ENCODE assay signal across 9 cellular contexts in genomic region chr3:185659942-185660921, GRCh38.
DNase-seq lines count a peak whose midpoint lies in the region; ATAC-seq and TF ChIP-seq lines count a peak whose summit lies in the region.
"Had no signal": no experiment of that assay in that cellular context is flagged by ENCODE, and none has a peak within 500 bp of the region (broad histone marks: within the 10 kb centered on the region; RNA-seq: fewer than 3 reads in every experiment).

No MANE protein-coding gene starts in this region.

- H3K9me3 Mint-ChIP-seq in CD4-positive, CD25-positive, alpha-beta regulatory T cell: no peaks in the 10 kb centered on the region
- no peaks in the 10 kb centered on the region for H3K9me3 Mint-ChIP-seq in activated naive CD8-positive, alpha-beta T cell treated with anti-CD3 and anti-CD28 coated beads, Interleukin-2, amount 10 ng/mL, durations not matched to agents 7 days and 5 days
- H3K9me3 Mint-ChIP-seq in type B pancreatic cell: no peaks in the 10 kb centered on the region
- H3K9me3 Mint-ChIP-seq: IgD-negative memory B cell had no signal

- peaks cover 33% of the 10 kb centered on the region for H3K27me3 Mint-ChIP-seq in CD4-positive, CD25-positive, alpha-beta regulatory T cell
- peaks cover 14% of the 10 kb centered on the region for H3K27me3 Mint-ChIP-seq in activated naive CD8-positive, alpha-beta T cell treated with anti-CD3 and anti-CD28 coated beads, Interleukin-2, amount 10 ng/mL, durations not matched to agents 7 days and 5 days
- no peaks in the 10 kb centered on the region for H3K27me3 Mint-ChIP-seq in type B pancreatic cell

- no peaks in the 10 kb centered on the region for H3K36me3 ChIP-seq in CD4-positive, CD25-positive, alpha-beta regulatory T cell (ENCODE audit: control insufficient read depth, insufficient read depth, low read length)

- no peaks in the 10 kb centered on the region for H3K9me3 ChIP-seq in CD4-positive, CD25-positive, alpha-beta regulatory T cell (ENCODE audit: control insufficient read depth in 2 of 2, low read length in 2 of 2)

- peaks cover 2% of the 10 kb centered on the region for H3K27me3 ChIP-seq in CD4-positive, CD25-positive, alpha-beta regulatory T cell (ENCODE audit: control insufficient read depth, insufficient read depth, low read length)

- no peak overlapping the region for H3K27ac ChIP-seq in CD4-positive, CD25-positive, alpha-beta regulatory T cell (ENCODE audit: insufficient read depth, low read length, poor library complexity, severe bottlenecking)

- peak; percentile 18 to 74 (median 32) for DNase-seq in CD4-positive, CD25-positive, alpha-beta regulatory T cell
- DNase-seq in NCI-H1105 (lab: John Stamatoyannopoulos, UW) (peak; percentile 81), Right ventricle myocardium inferior (ENCODE audit: missing footprints) (peak; percentile 87), pons (ENCODE audit: low spot score) (peak; percentile 81), type B pancreatic cell (ENCODE audit: extremely low spot score, unreplicated experiment) (peak; percentile 82)
- DNase-seq in activated naive CD8-positive, alpha-beta T cell treated with anti-CD3 and anti-CD28 coated beads, Interleukin-2, amount 10 ng/mL, durations not matched to agents 7 days and 5 days: peak; percentile 57

- ATAC-seq in CD4-positive, CD25-positive, alpha-beta regulatory T cell (ENCODE audit: low read depth in 2 of 2): peak; percentile 62 to 71
- ATAC-seq in GM21619 (IDR thresholded peaks at IDR 0.05; ENCODE audit: unreplicated experiment) (peak; percentile 57), SK-N-SH treated with all-trans-retinoic acid at 6 μM for 48 hours (peak; percentile 49), Right ventricle myocardium inferior (peak; percentile 62)
- ATAC-seq in activated naive CD8-positive, alpha-beta T cell treated with anti-CD3 and anti-CD28 coated beads, Interleukin-2, amount 10 ng/mL, durations not matched to agents 7 days and 5 days (ENCODE audit: low read depth): peak; percentile 90

- no peaks in the 10 kb centered on the region for H3K4me1 ChIP-seq in CD4-positive, CD25-positive, alpha-beta regulatory T cell (ENCODE audit: control insufficient read depth, insufficient read depth, low read length, poor library complexity, severe bottlenecking)

- peaks cover 0 to 2% (median 0%) of the 10 kb centered on the region in 4 donors for H3K4me1 Mint-ChIP-seq in CD4-positive, CD25-positive, alpha-beta regulatory T cell
- H3K4me1 Mint-ChIP-seq in activated naive CD8-positive, alpha-beta T cell treated with anti-CD3 and anti-CD28 coated beads, Interleukin-2, amount 10 ng/mL, durations not matched to agents 7 days and 5 days: peaks cover 3% of the 10 kb centered on the region
- peaks cover 5% of the 10 kb centered on the region for H3K4me1 Mint-ChIP-seq in type B pancreatic cell (ENCODE audit: unreplicated experiment)

- H3K36me3 Mint-ChIP-seq in CD4-positive, CD25-positive, alpha-beta regulatory T cell: no peaks in the 10 kb centered on the region
- H3K36me3 Mint-ChIP-seq in activated naive CD8-positive, alpha-beta T cell treated with anti-CD3 and anti-CD28 coated beads, Interleukin-2, amount 10 ng/mL, durations not matched to agents 7 days and 5 days: no peaks in the 10 kb centered on the region
- peaks cover 21% of the 10 kb centered on the region for H3K36me3 Mint-ChIP-seq in type B pancreatic cell

- intact Hi-C loops in Right ventricle myocardium inferior (cut with DNase I): loop anchor here (5.0 kb wide), 1 partner anchor 107 kb away; no protein-coding TSS in a partner anchor

- no peak overlapping the region for H3K4me3 ChIP-seq in CD4-positive, CD25-positive, alpha-beta regulatory T cell (ENCODE audit: low read depth, low read length)

- TF ChIP-seq CTCF in type B pancreatic cell (conservative IDR thresholded peaks at IDR 0.05): peak; percentile 99

- no peak overlapping the region for H3K27ac Mint-ChIP-seq in CD4-positive, CD25-positive, alpha-beta regulatory T cell
- H3K27ac Mint-ChIP-seq in activated naive CD8-positive, alpha-beta T cell treated with anti-CD3 and anti-CD28 coated beads, Interleukin-2, amount 10 ng/mL, durations not matched to agents 7 days and 5 days: no peak overlapping the region
- peak overlapping the region; percentile 34 for H3K27ac Mint-ChIP-seq in type B pancreatic cell

- POLR2A ChIA-PET in activated naive CD8-positive, alpha-beta T cell treated with anti-CD3 and anti-CD28 coated beads, Interleukin-2, amount 10 ng/mL, durations not matched to agents 7 days and 5 days (lab: Charles Lee): interaction anchor here (0.8 kb wide), 1 partner anchor 108 kb away, joined by 3 read pairs; no protein-coding TSS in a partner anchor

- H3K4me3 Mint-ChIP-seq in CD4-positive, CD25-positive, alpha-beta regulatory T cell: peak overlapping the region in 1 of 4 donors; percentile 68
- H3K4me3 Mint-ChIP-seq in activated naive CD8-positive, alpha-beta T cell treated with anti-CD3 and anti-CD28 coated beads, Interleukin-2, amount 10 ng/mL, durations not matched to agents 7 days and 5 days: no peak overlapping the region
- H3K4me3 Mint-ChIP-seq in type B pancreatic cell: no peak overlapping the region
- H3K4me3 Mint-ChIP-seq: IgD-negative memory B cell had no signal

TF ChIP-seq in SK-N-SH treated with all-trans-retinoic acid at 6 μM for 48 hours, 23 proteins besides CTCF, POLR2A, EP300 and RAD21 (continues in another document):
- TF ChIP-seq CREB5 (CRISPR knock-in tag; IDR thresholded peaks at IDR 0.05; ENCODE audit: low read depth) (no peak), ESRRG (CRISPR knock-in tag; IDR thresholded peaks at IDR 0.05) (no peak), ZFP3 (CRISPR knock-in tag; IDR thresholded peaks at IDR 0.05) (no peak), OSR1 (CRISPR knock-in tag; IDR thresholded peaks at IDR 0.05) (no peak), TOX (CRISPR knock-in tag; IDR thresholded peaks at IDR 0.05; ENCODE audit: borderline replicate concordance) (no peak), POU6F1 (CRISPR knock-in tag; IDR thresholded peaks at IDR 0.05; ENCODE audit: borderline replicate concordance, low read depth) (no peak), ARNTL (CRISPR knock-in tag; IDR thresholded peaks at IDR 0.05; ENCODE audit: borderline replicate concordance, low read depth) (no peak), ZNF565 (CRISPR knock-in tag; conservative IDR thresholded peaks at IDR 0.05; ENCODE audit: low read depth) (no peak), PPARA (CRISPR knock-in tag; IDR thresholded peaks at IDR 0.05; ENCODE audit: borderline replicate concordance) (no peak), RARB (CRISPR knock-in tag; IDR thresholded peaks at IDR 0.05) (no peak), GLIS3 (CRISPR knock-in tag; IDR thresholded peaks at IDR 0.05) (no peak), PATZ1 (CRISPR knock-in tag; IDR thresholded peaks at IDR 0.05; ENCODE audit: borderline replicate concordance) (no peak), BACH2 (CRISPR knock-in tag; IDR thresholded peaks at IDR 0.05; ENCODE audit: borderline replicate concordance) (no peak), ZFP30 (CRISPR knock-in tag; IDR thresholded peaks at IDR 0.05) (no peak), TCF4 (CRISPR knock-in tag; IDR thresholded peaks at IDR 0.05; ENCODE audit: borderline replicate concordance) (no peak), SNAI2 (CRISPR knock-in tag; IDR thresholded peaks at IDR 0.05) (no peak)

Comparison
In these comparisons a context has a peak if more than half of its experiments do, and no peak if none do; other contexts are left out.
1. DNase-seq: peak in every context shown above with its lines; median percentile 87 in Right ventricle myocardium inferior; 82 in type B pancreatic cell; 81 in NCI-H1105; 81 in pons; 57 in activated naive CD8-positive, alpha-beta T cell treated with anti-CD3 and anti-CD28 coated beads, Interleukin-2, amount 10 ng/mL, durations not matched to agents 7 days and 5 days; 32 in CD4-positive, CD25-positive, alpha-beta regulatory T cell.